ENCODE assay signal across 24 cellular contexts in genomic region chr13:97858161-97858560, GRCh38.
"Had no signal": no experiment of that assay in that cellular context is flagged by ENCODE, and none has a peak within 500 bp of the region (broad histone marks: within the 10 kb centered on the region; RNA-seq: fewer than 3 reads in every experiment).

No MANE protein-coding gene starts in this region.

- H3K4me1 Mint-ChIP-seq: immature natural killer cell; natural killer cell; stimulated activated naive CD8-positive, alpha-beta T cell treated with anti-CD3 and anti-CD28 coated beads, Interleukin-15, amount 100 ng/mL, for 72 hours had no signal

- H3K4me3 ChIP-seq: left ventricle myocardium inferior, lung, ovary, right atrium auricular region, right lobe of liver, smooth muscle cell, tibial nerve, uterus had no signal

- H3K4me1 ChIP-seq: right lobe of liver, uterus had no signal

- H3K9me3 ChIP-seq: left ventricle myocardium inferior, ovary, right atrium auricular region, right lobe of liver, tibial nerve, uterus had no signal

- H3K36me3 Mint-ChIP-seq: immature natural killer cell; mesothelial cell of epicardium; naive B cell; natural killer cell; stimulated activated memory B cell treated with anti-CD40 and anti-IgM and Interleukin-4, amounts not matched to agents 10 μg/mL and 1 μg/mL and 100 μg/mL, for 72 hours; type B pancreatic cell had no signal

- H3K4me2 ChIP-seq: smooth muscle cell had no signal

- H3K27ac ChIP-seq: left ventricle myocardium inferior, ovary, right atrium auricular region, right lobe of liver, tibial nerve, uterus had no signal

- H3K27me3 ChIP-seq: ovary, right atrium auricular region, right lobe of liver, tibial nerve, uterus had no signal

- DNase-seq: immature natural killer cell; islet precursor cell; left ventricle myocardium inferior; mesendoderm; naive B cell; natural killer cell; ovary; right lobe of liver; stimulated activated CD4-positive, alpha-beta T cell treated with anti-CD3 and anti-CD28 coated beads, Interleukin-1b, Interleukin-23, amount 100 ng/mL, for 48 hours; stimulated activated CD4-positive, alpha-beta T cell treated with anti-CD3 and anti-CD28 coated beads, Interleukin-2, amount 100 ng/mL, for 48 hours; stimulated activated CD4-positive, alpha-beta T cell treated with anti-CD3 and anti-CD28 coated beads, Interleukin-4, amount 100 ng/mL, for 4 hours; stimulated activated CD8-positive, alpha-beta memory T cell treated with anti-CD3 and anti-CD28 coated beads, Interleukin-4, amount 100 ng/mL, for 48 hours; stimulated activated naive CD4-positive, alpha-beta T cell treated with Interleukin-2 at 50 U/mL for 16 hours; stimulated activated naive CD8-positive, alpha-beta T cell treated with anti-CD3 and anti-CD28 coated beads, Interleukin-15, amount 100 ng/mL, for 72 hours; substantia nigra; uterus had no signal

- H3K27me3 Mint-ChIP-seq: progenitor cell of endocrine pancreas; stimulated activated memory B cell treated with anti-CD40 and anti-IgM and Interleukin-4, amounts not matched to agents 10 μg/mL and 1 μg/mL and 100 μg/mL, for 72 hours; type B pancreatic cell had no signal

- ATAC-seq: natural killer cell; right lobe of liver; stimulated activated memory B cell treated with anti-CD40 and anti-IgM and Interleukin-4, amounts not matched to agents 10 μg/mL and 1 μg/mL and 100 μg/mL, for 72 hours; stimulated activated naive CD8-positive, alpha-beta T cell treated with anti-CD3 and anti-CD28 coated beads, Interleukin-15, amount 100 ng/mL, for 72 hours had no signal

- H3K27ac Mint-ChIP-seq: immature natural killer cell; mesothelial cell of epicardium; natural killer cell; progenitor cell of endocrine pancreas; stimulated activated memory B cell treated with anti-CD40 and anti-IgM and Interleukin-4, amounts not matched to agents 10 μg/mL and 1 μg/mL and 100 μg/mL, for 72 hours; stimulated activated naive CD8-positive, alpha-beta T cell treated with anti-CD3 and anti-CD28 coated beads, Interleukin-15, amount 100 ng/mL, for 72 hours; type B pancreatic cell had no signal

- H3K4me3 Mint-ChIP-seq: immature natural killer cell; mesothelial cell of epicardium; naive B cell; natural killer cell; stimulated activated memory B cell treated with anti-CD40 and anti-IgM and Interleukin-4, amounts not matched to agents 10 μg/mL and 1 μg/mL and 100 μg/mL, for 72 hours; stimulated activated naive CD8-positive, alpha-beta T cell treated with anti-CD3 and anti-CD28 coated beads, Interleukin-15, amount 100 ng/mL, for 72 hours; type B pancreatic cell had no signal

- H3K36me3 ChIP-seq: left ventricle myocardium inferior, ovary, right atrium auricular region, right lobe of liver, tibial nerve, uterus had no signal
